Comparison of ENCODE assay signal across 24 cellular contexts in genomic region chr2:115678129-115678528, GRCh38.
"Had no signal": no experiment of that assay in that cellular context is flagged by ENCODE, and none has a peak within 500 bp of the region (broad histone marks: within the 10 kb centered on the region; RNA-seq: fewer than 3 reads in every experiment).

No MANE protein-coding gene starts in this region.

- H3K36me3 ChIP-seq: esophagus squamous epithelium, left lung, neutrophil, pancreas, right lobe of liver, stomach, thyroid gland had no signal

- H3K27me3 ChIP-seq: esophagus squamous epithelium, left lung, neutrophil, pancreas, right lobe of liver, stomach, thyroid gland had no signal

- H3K27ac ChIP-seq: coronary artery, esophagus squamous epithelium, left lung, neutrophil, pancreas, right lobe of liver, stomach, thyroid gland had no signal

- H3K9me3 ChIP-seq: neutrophil, pancreas, right lobe of liver, thyroid gland had no signal

- ATAC-seq: left cardiac atrium; left lung; naive thymus-derived CD8-positive, alpha-beta T cell; pancreas; right lobe of liver; stimulated activated effector memory CD8-positive, alpha-beta T cell treated with anti-CD3 and anti-CD28 coated beads, Interleukin-12 subunit alpha, Interleukin-12 subunit beta, amount 100 ng/mL, for 72 hours had no signal

- H3K27me3 Mint-ChIP-seq: central memory CD8-positive, alpha-beta T cell; naive thymus-derived CD8-positive, alpha-beta T cell had no signal

- H3K4me1 ChIP-seq: esophagus squamous epithelium, left lung, pancreas, right lobe of liver, stomach, thyroid gland had no signal

- H3K36me3 Mint-ChIP-seq: naive thymus-derived CD8-positive, alpha-beta T cell; stimulated activated effector memory CD8-positive, alpha-beta T cell treated with anti-CD3 and anti-CD28 coated beads, Interleukin-12 subunit alpha, Interleukin-12 subunit beta, amount 100 ng/mL, for 72 hours had no signal

- H3K4me3 Mint-ChIP-seq: central memory CD8-positive, alpha-beta T cell; naive thymus-derived CD8-positive, alpha-beta T cell; stimulated activated effector memory CD8-positive, alpha-beta T cell treated with anti-CD3 and anti-CD28 coated beads, Interleukin-12 subunit alpha, Interleukin-12 subunit beta, amount 100 ng/mL, for 72 hours had no signal

- H3K4me1 Mint-ChIP-seq: central memory CD8-positive, alpha-beta T cell; naive thymus-derived CD8-positive, alpha-beta T cell; stimulated activated effector memory CD8-positive, alpha-beta T cell treated with anti-CD3 and anti-CD28 coated beads, Interleukin-12 subunit alpha, Interleukin-12 subunit beta, amount 100 ng/mL, for 72 hours had no signal

- H3K27ac Mint-ChIP-seq: naive thymus-derived CD8-positive, alpha-beta T cell; stimulated activated effector memory CD8-positive, alpha-beta T cell treated with anti-CD3 and anti-CD28 coated beads, Interleukin-12 subunit alpha, Interleukin-12 subunit beta, amount 100 ng/mL, for 72 hours had no signal

- H3K4me3 ChIP-seq: coronary artery, esophagus squamous epithelium, left lung, pancreas, right lobe of liver, stomach, thyroid gland had no signal

- DNase-seq: dermis blood vessel endothelial cell; effector memory CD4-positive, alpha-beta T cell; erythroblast; esophagus squamous epithelium; hypothalamus; left cardiac atrium; mesenchymal stem cell; midbrain; naive thymus-derived CD8-positive, alpha-beta T cell; small intestine; stimulated activated CD4-positive, alpha-beta T cell treated with anti-CD3 and anti-CD28 coated beads, Interleukin-12 subunit alpha, Interleukin-12 subunit beta, amount 100 ng/mL, for 4 hours; stimulated activated CD4-positive, alpha-beta T cell treated with anti-CD3 and anti-CD28 coated beads, Interleukin-1b, Interleukin-23, amount 100 ng/mL, for 48 hours; stimulated activated CD4-positive, alpha-beta T cell treated with anti-CD3 and anti-CD28 coated beads, Interleukin-4, amount 100 ng/mL, for 24 hours; stimulated activated naive CD4-positive, alpha-beta T cell treated with Interleukin-2 at 50 U/mL for 16 hours; stomach; thyroid gland; trophoblast cell had no signal
